Comparison of ENCODE assay signal across 19 cellular contexts in genomic region chr9:96087669-96088299, GRCh38.
A peak's percentile ranks its signal among the peaks of the same experiment; 100 is the strongest.
DNase-seq lines count a peak whose midpoint lies in the region; ATAC-seq, FAIRE-seq and TF ChIP-seq lines count a peak whose summit lies in the region.
"Had no signal": no experiment of that assay in that cellular context is flagged by ENCODE, and none has a peak within 500 bp of the region (broad histone marks: within the 10 kb centered on the region; RNA-seq: fewer than 3 reads in every experiment).

No MANE protein-coding gene starts in this region.

- H3K4me3 Mint-ChIP-seq in activated CD8-positive, alpha-beta T cell treated with anti-CD3 and anti-CD28 coated beads for 36 hours: no peak overlapping the region
- H3K4me3 Mint-ChIP-seq: memory B cell; T-helper 2 cell treated with Interferon-gamma antibody and Interleukin-4, amounts not matched to agents 5 μg/mL and 100 μg/mL, for 36 hours had no signal

- no peaks in the 10 kb centered on the region for H3K36me3 Mint-ChIP-seq in activated CD8-positive, alpha-beta T cell treated with anti-CD3 and anti-CD28 coated beads for 36 hours (ENCODE audit: low read depth)

- peaks cover 3% of the 10 kb centered on the region for H3K9me3 Mint-ChIP-seq in activated CD8-positive, alpha-beta T cell treated with anti-CD3 and anti-CD28 coated beads for 36 hours
- H3K9me3 Mint-ChIP-seq: activated T-helper 2 cell treated with anti-CD3 and anti-CD28 coated beads, Interferon-gamma antibody, Interleukin-2, Interleukin-4, amounts not matched to agents 10 μg/mL and 5 μg/mL and 100 μg/mL, durations not matched to agents 14 hours and 24 hours and 36 hours had no signal

- 13 to 47% (median 18%) methylated on average over 10 of the region's 10 CpGs for WGBS in small intestine, 3 donors

- TF ChIP-seq CTCF in activated CD8-positive, alpha-beta T cell treated with anti-CD3 and anti-CD28 coated beads for 36 hours (IDR thresholded peaks at IDR 0.05): no peak

- peak; percentile 2 to 9 for DNase-seq in NCI-H526 (lab: John Stamatoyannopoulos, UW)
- no peak for DNase-seq in NCI-H526 treated with DMSO at 0.1 percent for 48 hours (lab: John Stamatoyannopoulos, UW)
- DNase-seq in NCI-H69 (lab: John Stamatoyannopoulos, UW): peak; percentile 87
- DNase-seq in iPS-NIHi7 (ENCODE audit: extremely low spot score): peak; percentile 67
- DNase-seq in small intestine: peak; percentile 48
- DNase-seq in activated CD8-positive, alpha-beta T cell treated with anti-CD3 and anti-CD28 coated beads for 36 hours: no peak
- DNase-seq in AG08396 (ENCODE audit: low spot score): no peak
- DNase-seq: activated CD4-positive, alpha-beta T cell treated with anti-CD3 and anti-CD28 coated beads, Interleukin-2, amount 50 U/mL, for 1 hour; anterior cingulate cortex; esophagus squamous epithelium; HCEC 1CT; NCI-H446 treated with DMSO at 0.1 percent for 48 hours had no signal

- H3K36me3 ChIP-seq in small intestine (ENCODE audit: control insufficient read depth in 2 of 2, insufficient read depth in 2 of 2, low read length in 2 of 2): no peaks in the 10 kb centered on the region
- H3K36me3 ChIP-seq: esophagus squamous epithelium had no signal

- POLR2A ChIA-PET in activated CD8-positive, alpha-beta T cell treated with anti-CD3 and anti-CD28 coated beads for 36 hours (lab: Charles Lee): no interaction called here

- peaks cover 14% of the 10 kb centered on the region for H3K27me3 Mint-ChIP-seq in activated CD8-positive, alpha-beta T cell treated with anti-CD3 and anti-CD28 coated beads for 36 hours

- H3K4me1 ChIP-seq in small intestine (ENCODE audit: control insufficient read depth in 2 of 2, insufficient read depth in 1 of 2, low read depth in 1 of 2, low read length in 1 of 2): peaks cover 3 to 10% of the 10 kb centered on the region in 2 donors
- H3K4me1 ChIP-seq: esophagus squamous epithelium had no signal

- no peak overlapping the region for H3K4me3 ChIP-seq in small intestine (ENCODE audit: low read depth in 1 of 2, low read length in 2 of 2)
- H3K4me3 ChIP-seq: esophagus squamous epithelium had no signal

- intact Hi-C loops in activated CD8-positive, alpha-beta T cell treated with anti-CD3 and anti-CD28 coated beads for 36 hours (cut with micrococcal nuclease): no loop called here

- CTCF ChIA-PET in activated CD8-positive, alpha-beta T cell treated with anti-CD3 and anti-CD28 coated beads for 36 hours (lab: Charles Lee): no interaction called here

- H3K27me3 ChIP-seq in small intestine (ENCODE audit: control insufficient read depth in 2 of 2, insufficient read depth in 2 of 2, low read length in 2 of 2): no peaks in the 10 kb centered on the region

- H3K27ac Mint-ChIP-seq in activated CD8-positive, alpha-beta T cell treated with anti-CD3 and anti-CD28 coated beads for 36 hours: no peak overlapping the region
- H3K27ac Mint-ChIP-seq: activated T-helper 2 cell treated with anti-CD3 and anti-CD28 coated beads, Interferon-gamma antibody, Interleukin-2, Interleukin-4, amounts not matched to agents 10 μg/mL and 5 μg/mL and 100 μg/mL, durations not matched to agents 14 hours and 24 hours and 36 hours; memory B cell; T-helper 2 cell treated with Interferon-gamma antibody and Interleukin-4, amounts not matched to agents 5 μg/mL and 100 μg/mL, for 36 hours had no signal

- no peak overlapping the region for H3K27ac ChIP-seq in small intestine (ENCODE audit: low read depth in 1 of 2, low read length in 1 of 2)
- H3K27ac ChIP-seq: esophagus squamous epithelium, HL-60 had no signal

- H3K4me1 Mint-ChIP-seq in activated CD8-positive, alpha-beta T cell treated with anti-CD3 and anti-CD28 coated beads for 36 hours (ENCODE audit: low read depth): no peaks in the 10 kb centered on the region
- H3K4me1 Mint-ChIP-seq: memory B cell had no signal

- no peak for FAIRE-seq in small intestine (lab: Jason Lieb, UNC)
- FAIRE-seq: colon had no signal

- no peak for ATAC-seq in GM21619 (IDR thresholded peaks at IDR 0.05; ENCODE audit: unreplicated experiment)
- no peak for ATAC-seq in activated CD8-positive, alpha-beta T cell treated with anti-CD3 and anti-CD28 coated beads for 36 hours
- ATAC-seq: Right ventricle myocardium inferior had no signal

- no peaks in the 10 kb centered on the region for H3K9me3 ChIP-seq in small intestine (ENCODE audit: control insufficient read depth, low read depth)
- H3K9me3 ChIP-seq: esophagus squamous epithelium had no signal

Comparison
In these comparisons a context has a peak if more than half of its experiments do, and no peak if none do; other contexts are left out.
1. DNase-seq: peak in NCI-H526 (2 of 2), NCI-H69 (single experiment), iPS-NIHi7 (single experiment) and small intestine (single experiment); none in NCI-H526 treated with DMSO at 0.1 percent for 48 hours (single experiment), activated CD8-positive, alpha-beta T cell treated with anti-CD3 and anti-CD28 coated beads for 36 hours (single experiment) and AG08396 (single experiment).